ENCODE assay signal across 11 cellular contexts in genomic region chr1:93433407-93433961, GRCh38. TPM values are rescaled to one million over a fixed set of nuclear protein-coding genes. Genes with fewer than 3 reads are reported as not detected.
DNase-seq lines count a peak whose midpoint lies in the region; ATAC-seq, FAIRE-seq and TF ChIP-seq lines count a peak whose summit lies in the region.
"Had no signal": no experiment of that assay in that cellular context is flagged by ENCODE, and none has a peak within 500 bp of the region (broad histone marks: within the 10 kb centered on the region; RNA-seq: fewer than 3 reads in every experiment).

No MANE protein-coding gene starts in this region.

- TF ChIP-seq CTCF in GM12878 (IDR thresholded peaks at IDR 0.05 in 2 of 3, conservative IDR thresholded peaks at IDR 0.05 in 1 of 3; ENCODE audit: control insufficient read depth in 2 of 3, extremely low read depth in 1 of 3, insufficient read depth in 1 of 3, low read depth in 3 of 3, low read length in 3 of 3): peak in 2 of 3 experiments; percentile 7 to 8; a peak in 1 of 6 replicates
- TF ChIP-seq CTCF in kidney (IDR thresholded peaks at IDR 0.05; ENCODE audit: borderline replicate concordance, extremely low read depth, insufficient read depth): peak; percentile 34
- TF ChIP-seq CTCF in upper lobe of right lung (IDR thresholded peaks at IDR 0.05): peak; percentile 27

- H3K79me2 ChIP-seq in GM12878 (ENCODE audit: control insufficient read depth, insufficient read depth, low read length): no peaks in the 10 kb centered on the region

- H3K4me1 ChIP-seq in GM12878 (ENCODE audit: control insufficient read depth, insufficient read depth, low read length): no peaks in the 10 kb centered on the region
- peaks cover 0 to 3% of the 10 kb centered on the region in 2 donors for H3K4me1 ChIP-seq in kidney (ENCODE audit: control insufficient read depth in 1 of 2, insufficient read depth in 1 of 2, low read depth in 1 of 2, low read length in 2 of 2)
- H3K4me1 ChIP-seq in upper lobe of right lung: no peaks in the 10 kb centered on the region

- in situ Hi-C loops in GM12878 (cut with MboI): loop anchor here (25.0 kb wide), 1 partner anchor 404 kb away; no protein-coding TSS in a partner anchor

- no peak overlapping the region for H3K9ac ChIP-seq in GM12878 (ENCODE audit: control insufficient read depth, insufficient read depth, low read length)
- no peak overlapping the region for H3K9ac ChIP-seq in kidney (ENCODE audit: low read length in 2 of 2)

- H2AFZ ChIP-seq in GM12878 (ENCODE audit: control insufficient read depth, low read depth, low read length): no peak overlapping the region

- no peaks in the 10 kb centered on the region for H4K20me1 ChIP-seq in GM12878 (ENCODE audit: control insufficient read depth, insufficient read depth)

- H3K27me3 ChIP-seq in GM12878 (replicated peaks in 1 of 2; ENCODE audit: control insufficient read depth in 2 of 2, insufficient read depth in 2 of 2, low read length in 1 of 2) (peaks cover 0 to 2% of the 10 kb centered on the region in 2 experiments; a peak in 1 of 4 replicates), upper lobe of right lung (no peaks in the 10 kb centered on the region)

- SMC1A ChIA-PET in GM12878 (lab: Charles Lee; ENCODE audit: uncharacterized antibody, unreplicated experiment): interaction anchor here (1.2 to 3.6 kb wide), 2 partner anchors 105 to 129 kb away, joined by 3 to 10 read pairs; no protein-coding TSS in a partner anchor

- CTCF ChIA-PET in GM12878 (lab: Yijun Ruan, JAX): interaction anchor here (0.7 to 2.5 kb wide), 6 partner anchors 8 to 410 kb away, joined by 3 to 10 read pairs (median 4); no protein-coding TSS in a partner anchor

- H3K4me3 ChIP-seq in GM12878: no peak overlapping the region
- H3K4me3 ChIP-seq in kidney (ENCODE audit: low read length in 2 of 2): no peak overlapping the region
- H3K4me3 ChIP-seq in upper lobe of right lung: no peak overlapping the region

- DNase-seq in activated T-cell treated with anti-CD3 and anti-CD28 coated beads for 48 hours (ENCODE audit: low read depth) (peak; percentile 6), GM12878 (ENCODE audit: low read depth, low spot score) (no peak), kidney (no peak), upper lobe of right lung (peak; percentile 78), superior temporal gyrus (ENCODE audit: extremely low spot score) (no peak)
- DNase-seq in activated T-cell treated with anti-CD3 and anti-CD28 coated beads, Interleukin-2, amount 50 U/mL, for 1 hour: no peak
- DNase-seq: activated T-cell treated with anti-CD3 and anti-CD28 coated beads, Interleukin-2, amount 50 U/mL, for 48 hours; AML-193; NCI-H1436 had no signal

- BruUV-seq in GM12878 (replicated peaks; lab: Mats Ljungman, UMichigan): no TSS peak

- ATAC-seq in GM12878 (peak; percentile 29; the same call in 2 of the 3 replicates), upper lobe of right lung (peak; percentile 77), GM18858 (IDR thresholded peaks at IDR 0.05; ENCODE audit: unreplicated experiment) (no peak), GM21825 (IDR thresholded peaks at IDR 0.05; ENCODE audit: unreplicated experiment) (no peak)

- H3K27ac ChIP-seq in GM12878 (ENCODE audit: control insufficient read depth, insufficient read depth) (no peak overlapping the region), kidney (ENCODE audit: low read depth in 2 of 2, low read length in 2 of 2) (no peak overlapping the region), upper lobe of right lung (no peak overlapping the region)

- POLR2A ChIA-PET in GM12878 (lab: Charles Lee): interaction anchor here (0.5 kb wide), 1 partner anchor 154 kb away, joined by 4 read pairs; no protein-coding TSS in a partner anchor

- intact Hi-C loops in GM12878 (cut with micrococcal nuclease; ENCODE audit: unreplicated experiment) (no loop called here), kidney (cut with DNase I) (no loop called here), upper lobe of right lung (cut with DNase I) (no loop called here)

- no peak for TF ChIP-seq POLR2A in GM12878 (IDR thresholded peaks at IDR 0.05; ENCODE audit: low read depth, low read length)

- no peak for FAIRE-seq in GM12878 (lab: Jason Lieb, UNC)
- no peak for FAIRE-seq in kidney (lab: Jason Lieb, UNC)

- TF ChIP-seq RAD21 in GM12878 (IDR thresholded peaks at IDR 0.05; ENCODE audit: insufficient read depth, low read depth, low read length): no peak

- RAD21 ChIA-PET in GM12878 (lab: Charles Lee; ENCODE audit: unreplicated experiment): interaction anchor here (0.9 to 1.3 kb wide), 4 partner anchors 14 to 256 kb away, joined by 3 to 5 read pairs (median 4); no protein-coding TSS in a partner anchor

- no peak for TF ChIP-seq EP300 in GM12878 (IDR thresholded peaks at IDR 0.05; ENCODE audit: borderline replicate concordance in 1 of 2, control insufficient read depth in 1 of 2, low read depth in 2 of 2, low read length in 2 of 2)

- no peaks in the 10 kb centered on the region; the same call in 2 of the 3 replicates for H3K9me3 ChIP-seq in GM12878 (replicated peaks; ENCODE audit: control insufficient read depth, insufficient read depth, low read length)
- no peaks in the 10 kb centered on the region for H3K9me3 ChIP-seq in kidney (ENCODE audit: control insufficient read depth in 1 of 2, low read length in 2 of 2)
- no peaks in the 10 kb centered on the region for H3K9me3 ChIP-seq in upper lobe of right lung

- 55% methylated on average over 5 of the region's 5 CpGs for WGBS in GM12878 (ENCODE audit: insufficient coverage, insufficient replicate concordance, low lambda C conversion rate, missing lambda C conversion rate)

- H3K36me3 ChIP-seq in GM12878 (ENCODE audit: control insufficient read depth in 2 of 2, insufficient read depth in 2 of 2, low read length in 1 of 2) (no peaks in the 10 kb centered on the region), kidney (ENCODE audit: control insufficient read depth in 1 of 2, insufficient read depth in 2 of 2, low read length in 2 of 2) (no peaks in the 10 kb centered on the region), upper lobe of right lung (no peaks in the 10 kb centered on the region)

- no peak overlapping the region for H3K4me2 ChIP-seq in GM12878 (ENCODE audit: control insufficient read depth, insufficient read depth)

TF ChIP-seq in GM12878, 131 proteins besides CTCF, POLR2A, EP300 and RAD21 (continues in another document):
- TF ChIP-seq E2F4 (IDR thresholded peaks at IDR 0.05; ENCODE audit: low read depth, low read length) (no peak), CBX5 (IDR thresholded peaks at IDR 0.05; ENCODE audit: low read depth) (no peak), GATAD2B (conservative IDR thresholded peaks at IDR 0.05; ENCODE audit: low read depth) (no peak), NFIC (IDR thresholded peaks at IDR 0.05; ENCODE audit: low read depth, low read length) (no peak), ZSCAN29 (IDR thresholded peaks at IDR 0.05) (no peak), RELA (IDR thresholded peaks at IDR 0.05; ENCODE audit: borderline replicate concordance, partially characterized antibody) (no peak), E2F8 (IDR thresholded peaks at IDR 0.05; ENCODE audit: low read depth, partially characterized antibody) (no peak), RAD51 (IDR thresholded peaks at IDR 0.05) (no peak)

RNA-seq across cellular contexts. Expression of gene FNBP1L, which starts 14.4 kb away (rescaled TPM):
- total RNA-seq in GM12878 (2013; cell fraction: nucleolus; rRNA removed): 0.17 and 0.20 TPM in 2 replicates
- total RNA-seq in GM12878 (2014; rRNA removed) (0.05 TPM in 1 of 2 replicates, not detected in the other), GM12878 (2014; rRNA removed; fragmentation: Illumina TruSeq; extraction: Trizol) (0.04 and 0.09 TPM in 2 replicates), GM12878 (2021) (0.10 and 0.21 TPM in 2 replicates), kidney (57.3 TPM), upper lobe of right lung (50.0 TPM)
- 0.04 TPM for polyA plus RNA-seq in GM12878 (2011; ENCODE audit: low read depth)
- polyA plus RNA-seq in GM12878 (2011; rRNA removed) (0.05 and 0.10 TPM in 2 replicates), GM12878 (2014; fragmentation: Illumina TruSeq; extraction: Trizol) (0.12 TPM in 1 of 2 replicates, not detected in the other), GM12878 (2014; fragmentation: Nextera tagmentation; extraction: Ambion mirVana) (under 1 TPM in 1 of 2 experiments, not detected in 1; 0.02 TPM), GM12878 (2014; rRNA removed) (not detected in 2 replicates), GM12878 (2016; fragmentation: Nextera tagmentation; extraction: Ambion mirVana) (under 1 TPM in 1 of 2 experiments, not detected in 1; 0.08 TPM), kidney (ENCODE audit: insufficient read depth, low read depth, low replicate concordance) (32.7 TPM)
- 0.02 TPM in 1 of 2 replicates, not detected in the other for polyA plus RNA-seq in GM12878 (2011; cell fraction: cytosol; rRNA removed)
- 0.07 and 0.09 TPM in 2 replicates for polyA plus RNA-seq in GM12878 (2011; cell fraction: nucleus; rRNA removed)
- 0.10 TPM in 1 of 2 replicates, not detected in the other for polyA plus RNA-seq in GM12878 (2012)
- polyA minus RNA-seq in GM12878 (2011; rRNA and poly(A)+ RNA removed): 0.15 TPM in 2 replicates
- not detected in 2 replicates for polyA minus RNA-seq in GM12878 (2011; cell fraction: cytosol; rRNA and poly(A)+ RNA removed)
- polyA minus RNA-seq in GM12878 (2011; cell fraction: nucleus; rRNA and poly(A)+ RNA removed): 0.12 and 0.29 TPM in 2 replicates

Comparison
In these comparisons a context has a peak if more than half of its experiments do, and no peak if none do; other contexts are left out.
1. DNase-seq: peak in activated T-cell treated with anti-CD3 and anti-CD28 coated beads for 48 hours (single experiment) and upper lobe of right lung (single experiment); none in activated T-cell treated with anti-CD3 and anti-CD28 coated beads, Interleukin-2, amount 50 U/mL, for 1 hour (single experiment), GM12878 (single experiment), kidney (single experiment) and superior temporal gyrus (single experiment).
2. ATAC-seq: peak in GM12878 (single experiment) and upper lobe of right lung (single experiment); none in GM18858 (single experiment) and GM21825 (single experiment).
3. RNA of gene FNBP1L, which starts 14.4 kb away (total RNA-seq): 57.3 TPM in kidney (single experiment) and 50.0 TPM in upper lobe of right lung (single experiment); 0.04 to 0.21 TPM in GM12878; every median in the first group is over 10 times any median in the second.
4. Peak in every context shown above with its lines, with median percentiles within 50 percentile points of each other: CTCF ChIP-seq.